In the genomic region with DNA sequence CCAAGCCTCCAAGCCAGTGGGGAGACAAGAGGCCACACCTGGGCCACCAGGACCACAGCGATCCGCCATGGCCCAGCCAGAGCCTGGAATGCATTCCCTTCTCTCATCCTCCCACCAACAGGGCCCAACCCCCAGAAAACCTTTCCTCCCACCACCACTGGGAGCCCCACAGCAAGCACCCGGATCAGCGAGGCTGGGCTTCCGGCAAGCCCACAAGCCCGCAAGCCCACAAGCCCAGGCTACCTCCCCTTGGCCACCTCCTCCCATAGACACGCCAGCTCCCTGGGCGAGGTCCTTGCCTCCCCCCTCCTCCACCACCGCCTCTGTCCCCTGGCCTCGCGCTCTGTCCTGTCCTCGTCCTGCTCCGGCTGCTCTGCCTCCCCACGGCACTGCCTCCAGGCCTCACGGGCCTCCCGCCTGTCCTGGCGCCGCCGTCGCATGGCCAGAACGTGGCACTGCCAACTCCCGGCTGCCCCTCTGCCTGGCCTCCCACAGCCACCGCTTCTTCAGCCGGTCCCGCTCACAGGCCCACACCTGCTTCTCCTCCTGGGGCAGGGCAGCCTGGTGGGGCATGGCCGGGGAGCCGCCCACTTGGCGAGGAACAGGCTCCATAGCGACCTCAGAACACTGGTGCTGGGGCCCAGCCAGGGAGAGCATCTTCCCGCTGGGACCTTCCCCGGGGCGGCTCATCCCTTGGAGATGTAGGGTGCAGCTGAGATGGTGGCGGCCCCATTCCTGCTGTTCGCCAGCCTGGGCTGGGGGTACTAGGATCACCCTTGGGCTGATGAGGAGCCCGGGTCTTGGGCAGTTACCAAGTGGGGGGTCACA, we compare ENCODE assay signal across 19 cellular contexts. TPM values are rescaled to one million over a fixed set of nuclear protein-coding genes. Genes with fewer than 3 reads are reported as not detected.
DNase-seq lines count a peak whose midpoint lies in the region; ATAC-seq and TF ChIP-seq lines count a peak whose summit lies in the region.
"Had no signal": no experiment of that assay in that cellular context is flagged by ENCODE, and none has a peak within 500 bp of the region (broad histone marks: within the 10 kb centered on the region; RNA-seq: fewer than 3 reads in every experiment).

No MANE protein-coding gene starts in this region.

- BruUV-seq in Calu3 (replicated peaks; lab: Mats Ljungman, UMichigan): no TSS peak

- no peak overlapping the region for H3K4ac ChIP-seq in trophoblast cell (ENCODE audit: low read depth, low read length)

- no peak overlapping the region for H3K14ac ChIP-seq in trophoblast cell (ENCODE audit: low read length)

- H4K91ac ChIP-seq in trophoblast cell (ENCODE audit: low read depth, low read length): no peak overlapping the region

- no peak overlapping the region for H2BK12ac ChIP-seq in trophoblast cell (ENCODE audit: low read length)

- no CpG with 5 or more reads among the region's 35 CpGs for WGBS in trophoblast cell (ENCODE audit: extremely low coverage, insufficient coverage, insufficient read length)

- POLR2A ChIA-PET in WTC11 (lab: Charles Lee): no interaction called here

- H2BK5ac ChIP-seq in trophoblast cell (ENCODE audit: low read depth, low read length, poor library complexity): no peak overlapping the region

- no peaks in the 10 kb centered on the region for H3K9me3 Mint-ChIP-seq in WTC11
- H3K9me3 Mint-ChIP-seq in Calu3 (ENCODE audit: low read depth, unreplicated experiment): no peaks in the 10 kb centered on the region

- H3K27ac Mint-ChIP-seq in WTC11: peak overlapping the region; percentile 50; the same call in 1 of the 2 replicates
- no peak overlapping the region for H3K27ac Mint-ChIP-seq in Calu3 (ENCODE audit: unreplicated experiment)

- no peak for ATAC-seq in WTC11
- ATAC-seq: HCT116 had no signal

- intact Hi-C loops in Calu3 (cut with micrococcal nuclease; ENCODE audit: unreplicated experiment): no loop called here

- H3K79me1 ChIP-seq in trophoblast cell (ENCODE audit: low read length): peaks cover 16% of the 10 kb centered on the region

- no peak overlapping the region for H2AFZ ChIP-seq in trophoblast cell (ENCODE audit: insufficient read depth, low read length, poor library complexity)

- H3K27ac ChIP-seq in trophoblast cell (ENCODE audit: low read depth, low read length): no peak overlapping the region

- peaks cover 39% of the 10 kb centered on the region for H3K36me3 Mint-ChIP-seq in WTC11
- H3K36me3 Mint-ChIP-seq in Calu3 (ENCODE audit: insufficient read depth, unreplicated experiment): peaks cover 44% of the 10 kb centered on the region

- peaks cover 36% of the 10 kb centered on the region for H3K4me1 Mint-ChIP-seq in WTC11
- no peaks in the 10 kb centered on the region for H3K4me1 Mint-ChIP-seq in Calu3 (ENCODE audit: low read depth, unreplicated experiment)

- H3K9me3 ChIP-seq in trophoblast cell (ENCODE audit: insufficient read depth, low read depth, low read length): peaks cover 1% of the 10 kb centered on the region
- H3K9me3 ChIP-seq: Caco-2 had no signal

- H3K79me2 ChIP-seq in trophoblast cell (ENCODE audit: control insufficient read depth, insufficient read depth, low read length, poor library complexity): peaks cover 20% of the 10 kb centered on the region

- no peak overlapping the region for H3K9ac ChIP-seq in trophoblast cell (ENCODE audit: low read length)

- no peak overlapping the region for H4K8ac ChIP-seq in trophoblast cell (ENCODE audit: low read depth, low read length)

- no peak overlapping the region for H3K23ac ChIP-seq in trophoblast cell (ENCODE audit: low read length)

- H2AK5ac ChIP-seq in trophoblast cell (ENCODE audit: low read length): no peak overlapping the region

- no peak overlapping the region for H3K4me3 Mint-ChIP-seq in WTC11
- H3K4me3 Mint-ChIP-seq in Calu3 (ENCODE audit: low read depth, unreplicated experiment): no peak overlapping the region

- no peak overlapping the region for H4K12ac ChIP-seq in trophoblast cell (ENCODE audit: low read depth, low read length)

- peak; percentile 58 for DNase-seq in activated effector memory CD4-positive, alpha-beta T cell treated with anti-CD3 and anti-CD28 coated beads, Interleukin-2, amount 50 U/mL, for 16 hours
- DNase-seq in activated effector memory CD4-positive, alpha-beta T cell treated with Interleukin-2 at 50 U/mL for 16 hours: no peak
- DNase-seq in WTC11 (ENCODE audit: low spot score) (no peak), islet precursor cell (peak; percentile 58), trophoblast cell (no peak), NOMO-1 (lab: John Stamatoyannopoulos, UW; ENCODE audit: unreplicated experiment in 2 of 2) (no peak), Calu3 (no peak), pons (ENCODE audit: low spot score) (no peak)
- DNase-seq: 8988T, C1 segment of cervical spinal cord, Caco-2, DMS53, KG1, NCI-H1048, NCI-H2107, NCI-H345, NCI-H774, Right ventricle myocardium superior had no signal

- CTCF ChIA-PET in WTC11 (lab: Charles Lee): interaction anchor here (1.5 kb wide), 1 partner anchor 16 kb away, joined by 11 read pairs; no protein-coding TSS in a partner anchor
- CTCF ChIA-PET in Calu3 (lab: Charles Lee): interaction anchor here (0.6 to 0.7 kb wide), 2 partner anchors 267 to 1869 kb away, joined by 5 to 6 read pairs; no protein-coding TSS in a partner anchor

- no peak overlapping the region for H2BK120ac ChIP-seq in trophoblast cell (ENCODE audit: insufficient read depth, low read length, poor library complexity)

- H3K4me2 ChIP-seq in trophoblast cell (ENCODE audit: low read length): no peak overlapping the region

- H3K4me1 ChIP-seq in trophoblast cell (ENCODE audit: control insufficient read depth in 1 of 2, insufficient read depth in 2 of 2, low read length in 2 of 2): peaks cover 0 to 6% of the 10 kb centered on the region in 2 experiments

- TF ChIP-seq CTCF in WTC11 (IDR thresholded peaks at IDR 0.05) (no peak), Calu3 (IDR thresholded peaks at IDR 0.05; ENCODE audit: unreplicated experiment) (no peak)

- H3K27me3 ChIP-seq in trophoblast cell (ENCODE audit: insufficient read depth, low read length): no peaks in the 10 kb centered on the region

- peaks cover 64 to 71% of the 10 kb centered on the region in 2 experiments for H3K36me3 ChIP-seq in trophoblast cell (ENCODE audit: control insufficient read depth in 1 of 2, insufficient read depth in 2 of 2, low read length in 2 of 2)

- no peak overlapping the region for H3K4me3 ChIP-seq in trophoblast cell (ENCODE audit: low read depth, low read length)

- H3K27me3 Mint-ChIP-seq in WTC11 (ENCODE audit: low read depth) (no peaks in the 10 kb centered on the region), Calu3 (ENCODE audit: unreplicated experiment) (no peaks in the 10 kb centered on the region)

- peak overlapping the region; percentile 3 for H3K18ac ChIP-seq in trophoblast cell (ENCODE audit: low read length)

TF ChIP-seq in WTC11, 78 proteins besides CTCF, POLR2A, EP300 and RAD21:
- TF ChIP-seq RORB (CRISPR knock-in tag; IDR thresholded peaks at IDR 0.05) (no peak), ZNF263 (CRISPR knock-in tag; IDR thresholded peaks at IDR 0.05; ENCODE audit: low read depth) (no peak), ATF1 (CRISPR knock-in tag; IDR thresholded peaks at IDR 0.05) (no peak), MXD4 (CRISPR knock-in tag; IDR thresholded peaks at IDR 0.05; ENCODE audit: borderline replicate concordance) (no peak), CREB1 (CRISPR knock-in tag; IDR thresholded peaks at IDR 0.05) (no peak), SOX15 (CRISPR knock-in tag; IDR thresholded peaks at IDR 0.05) (no peak)
- TF ChIP-seq, protein P1, sequence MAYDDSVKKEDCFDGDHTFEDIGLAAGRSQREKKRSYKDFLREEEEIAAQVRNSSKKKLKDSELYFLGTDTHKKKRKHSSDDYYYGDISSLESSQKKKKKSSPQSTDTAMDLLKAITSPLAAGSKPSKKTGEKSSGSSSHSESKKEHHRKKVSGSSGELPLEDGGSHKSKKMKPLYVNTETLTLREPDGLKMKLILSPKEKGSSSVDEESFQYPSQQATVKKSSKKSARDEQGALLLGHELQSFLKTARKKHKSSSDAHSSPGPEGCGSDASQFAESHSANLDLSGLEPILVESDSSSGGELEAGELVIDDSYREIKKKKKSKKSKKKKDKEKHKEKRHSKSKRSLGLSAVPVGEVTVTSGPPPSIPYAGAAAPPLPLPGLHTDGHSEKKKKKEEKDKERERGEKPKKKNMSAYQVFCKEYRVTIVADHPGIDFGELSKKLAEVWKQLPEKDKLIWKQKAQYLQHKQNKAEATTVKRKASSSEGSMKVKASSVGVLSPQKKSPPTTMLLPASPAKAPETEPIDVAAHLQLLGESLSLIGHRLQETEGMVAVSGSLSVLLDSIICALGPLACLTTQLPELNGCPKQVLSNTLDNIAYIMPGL (CRISPR knock-in tag; IDR thresholded peaks at IDR 0.05): no peak
- TF ChIP-seq, protein P2, sequence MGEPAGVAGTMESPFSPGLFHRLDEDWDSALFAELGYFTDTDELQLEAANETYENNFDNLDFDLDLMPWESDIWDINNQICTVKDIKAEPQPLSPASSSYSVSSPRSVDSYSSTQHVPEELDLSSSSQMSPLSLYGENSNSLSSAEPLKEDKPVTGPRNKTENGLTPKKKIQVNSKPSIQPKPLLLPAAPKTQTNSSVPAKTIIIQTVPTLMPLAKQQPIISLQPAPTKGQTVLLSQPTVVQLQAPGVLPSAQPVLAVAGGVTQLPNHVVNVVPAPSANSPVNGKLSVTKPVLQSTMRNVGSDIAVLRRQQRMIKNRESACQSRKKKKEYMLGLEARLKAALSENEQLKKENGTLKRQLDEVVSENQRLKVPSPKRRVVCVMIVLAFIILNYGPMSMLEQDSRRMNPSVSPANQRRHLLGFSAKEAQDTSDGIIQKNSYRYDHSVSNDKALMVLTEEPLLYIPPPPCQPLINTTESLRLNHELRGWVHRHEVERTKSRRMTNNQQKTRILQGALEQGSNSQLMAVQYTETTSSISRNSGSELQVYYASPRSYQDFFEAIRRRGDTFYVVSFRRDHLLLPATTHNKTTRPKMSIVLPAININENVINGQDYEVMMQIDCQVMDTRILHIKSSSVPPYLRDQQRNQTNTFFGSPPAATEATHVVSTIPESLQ (CRISPR knock-in tag; IDR thresholded peaks at IDR 0.05): no peak
TF ChIP-seq in WTC11: peak in this region for 0.

RNA-seq across cellular contexts. Expression of a gene that starts 5.6 kb away (rescaled TPM):
- total RNA-seq in WTC11 (2021): 138 to 151 TPM (median 142 TPM) in 3 replicates
- 232 and 240 TPM in 2 replicates for polyA plus RNA-seq in trophoblast cell (2013)
- 112 and 114 TPM in 2 replicates for total RNA-seq in Calu3 (2022)

RNA-seq across cellular contexts. Expression of a gene that starts 32.8 kb away (rescaled TPM):
- total RNA-seq in WTC11 (2021): 14.0 to 15.7 TPM (median 14.7 TPM) in 3 replicates
- polyA plus RNA-seq in trophoblast cell (2013): 8.8 and 9.1 TPM in 2 replicates
- total RNA-seq in Calu3 (2022): 19.9 and 24.7 TPM in 2 replicates

RNA-seq across cellular contexts. Expression of a gene that starts 33.1 kb away (rescaled TPM):
- 47.5 to 59.0 TPM (median 52.8 TPM) in 3 replicates for total RNA-seq in WTC11 (2021)
- polyA plus RNA-seq in trophoblast cell (2013): 16.0 and 16.5 TPM in 2 replicates
- total RNA-seq in Calu3 (2022): 52.5 and 69.5 TPM in 2 replicates

Comparison
In these comparisons a context has a peak if more than half of its experiments do, and no peak if none do; other contexts are left out.
1. DNase-seq: peak in activated effector memory CD4-positive, alpha-beta T cell treated with anti-CD3 and anti-CD28 coated beads, Interleukin-2, amount 50 U/mL, for 16 hours (single experiment) and islet precursor cell (single experiment); none in activated effector memory CD4-positive, alpha-beta T cell treated with Interleukin-2 at 50 U/mL for 16 hours (single experiment), WTC11 (single experiment), trophoblast cell (0 of 2), NOMO-1 (0 of 2), Calu3 (single experiment) and pons (single experiment).